1 cellular context compared by ENCODE assay signal in the genomic region with DNA sequence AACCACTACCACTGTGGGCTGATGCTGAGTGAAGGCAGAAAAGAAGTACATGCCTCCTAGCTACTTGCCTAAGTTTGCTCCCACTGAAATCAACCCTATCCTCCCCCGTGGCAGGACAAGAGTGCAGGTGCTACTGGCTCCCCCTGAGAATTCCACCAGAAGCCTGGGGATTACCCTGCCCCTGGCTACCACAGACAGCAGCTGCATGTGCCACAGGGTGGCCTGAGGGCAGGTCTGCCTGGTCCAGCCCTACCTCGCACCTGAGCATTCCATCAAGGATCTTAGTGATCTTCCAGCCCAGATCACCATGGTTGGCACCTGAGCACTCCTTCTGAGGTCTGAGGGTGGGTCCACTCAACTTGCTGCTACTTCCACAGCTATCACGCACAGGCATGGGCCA.
TF ChIP-seq lines count a peak whose summit lies in the region.

No MANE protein-coding gene starts in this region.

TF ChIP-seq in H1, 55 proteins besides CTCF, POLR2A, EP300 and RAD21:
- TF ChIP-seq BACH1 (IDR thresholded peaks at IDR 0.05; ENCODE audit: low read length) (no peak), CEBPB (IDR thresholded peaks at IDR 0.05; ENCODE audit: low read depth, low read length) (no peak), KDM5A (IDR thresholded peaks at IDR 0.05; ENCODE audit: low read length) (no peak), POU5F1 (IDR thresholded peaks at IDR 0.05; ENCODE audit: low read depth, low read length) (no peak)
